11 cellular contexts compared by ENCODE assay signal in genomic region chr10:12719365-12719764, GRCh38.
DNase-seq lines count a peak whose midpoint lies in the region; ATAC-seq, FAIRE-seq and TF ChIP-seq lines count a peak whose summit lies in the region.
"Had no signal": no experiment of that assay in that cellular context is flagged by ENCODE, and none has a peak within 500 bp of the region (broad histone marks: within the 10 kb centered on the region; RNA-seq: fewer than 3 reads in every experiment).

No MANE protein-coding gene starts in this region.

- in situ Hi-C loops in HepG2 (cut with HindIII; ENCODE audit: extremely low pct_ligation_motif_present, low pct_unique_long_range_greater_than_20kb): loop anchor here (10.0 kb wide), 1 partner anchor 355 kb away; no protein-coding TSS in a partner anchor

- H3K79me2 ChIP-seq in HepG2 (ENCODE audit: insufficient read depth, low read length): no peaks in the 10 kb centered on the region

- CTCF ChIA-PET in HepG2 (lab: Yijun Ruan, JAX; ENCODE audit: low intra/inter-chr PET ratio, low total read pairs): no interaction called here

- no peaks in the 10 kb centered on the region for H4K20me1 ChIP-seq in HepG2 (ENCODE audit: insufficient read depth, low read length)

- no peak overlapping the region for H3K4me2 ChIP-seq in HepG2 (ENCODE audit: low read depth, low read length)

- no peak overlapping the region for H3K9ac ChIP-seq in HepG2 (ENCODE audit: insufficient read depth, low read depth, low read length)

- TF ChIP-seq EP300 in HepG2 (IDR thresholded peaks at IDR 0.05; ENCODE audit: low read depth in 2 of 2, low read length in 2 of 2) (no peak), HepG2 (CRISPR knock-in tag; IDR thresholded peaks at IDR 0.05; ENCODE audit: borderline replicate concordance) (no peak)

- POLR2A ChIA-PET in HepG2 (lab: Yijun Ruan, JAX): no interaction called here

- H3K27ac ChIP-seq in right atrium auricular region (peak overlapping the region in 1 of 2 donors; percentile 61), HepG2 (ENCODE audit: extremely low read length, insufficient read depth, low read length) (no peak overlapping the region), vagina (peak overlapping the region; percentile 50)

- no peak overlapping the region for H2AFZ ChIP-seq in HepG2 (ENCODE audit: low read length)

- H3K36me3 ChIP-seq in right atrium auricular region: no peaks in the 10 kb centered on the region
- H3K36me3 ChIP-seq in HepG2 (replicated peaks in 1 of 2; ENCODE audit: control insufficient read depth in 1 of 2, insufficient read depth in 2 of 2, low read length in 2 of 2): no peaks in the 10 kb centered on the region
- H3K36me3 ChIP-seq in vagina: no peaks in the 10 kb centered on the region

- BruUV-seq in HepG2 (replicated peaks; lab: Mats Ljungman, UMichigan): no TSS peak

- ATAC-seq in Right ventricle myocardium inferior (peak; percentile 47), HepG2 (no peak)

- no peak for DNase-seq in Right ventricle myocardium inferior (ENCODE audit: missing footprints)
- DNase-seq in right atrium auricular region (ENCODE audit: low spot score): no peak
- peak; percentile 35 to 63 for DNase-seq in cardiac fibroblast (ENCODE audit: low read depth in 2 of 2)
- no peak for DNase-seq in HepG2 (ENCODE audit: low spot score)
- DNase-seq in vagina (ENCODE audit: extremely low spot score in 2 of 2): no peak
- DNase-seq in GOT3 (lab: John Stamatoyannopoulos, UW): no peak
- no peak for DNase-seq in NCI-H1694 (lab: John Stamatoyannopoulos, UW)
- DNase-seq in NCI-H1694 treated with DMSO at 0.1 percent for 48 hours (lab: John Stamatoyannopoulos, UW): no peak
- DNase-seq: activated CD4-positive, CD25-positive, alpha-beta regulatory T cell; activated naive CD8-positive, alpha-beta T cell treated with anti-CD3 and anti-CD28 coated beads, Interleukin-2, amount 10 ng/mL, durations not matched to agents 7 days and 5 days; NCI-H1930 had no signal

- 54% methylated on average over 2 of the region's 2 CpGs for WGBS in HepG2 (ENCODE audit: low lambda C conversion rate)

- H3K9me3 ChIP-seq in right atrium auricular region (no peaks in the 10 kb centered on the region), HepG2 (ENCODE audit: low read length) (no peaks in the 10 kb centered on the region), vagina (no peaks in the 10 kb centered on the region)

- intact Hi-C loops in Right ventricle myocardium inferior (cut with DNase I) (loop anchor here (2.0 to 10.0 kb wide), 2 partner anchors 183 to 375 kb away; no protein-coding TSS in a partner anchor), HepG2 (cut with micrococcal nuclease; ENCODE audit: unreplicated experiment) (no loop called here), vagina (cut with DNase I) (loop anchor here (10.0 kb wide), 2 partner anchors 365 to 455 kb away; no protein-coding TSS in a partner anchor)

- no peak for TF ChIP-seq RAD21 in HepG2 (CRISPR knock-in tag; IDR thresholded peaks at IDR 0.05)

- FAIRE-seq in HepG2 (lab: Jason Lieb, UNC): no peak

- H3K4me3 ChIP-seq in right atrium auricular region (no peak overlapping the region), cardiac fibroblast (replicated peaks in 1 of 2; ENCODE audit: low read depth in 2 of 2, low read length in 2 of 2) (no peak overlapping the region), HepG2 (replicated peaks in 1 of 3; ENCODE audit: insufficient read depth in 1 of 3, low read depth in 2 of 3, low read length in 3 of 3) (no peak overlapping the region), vagina (no peak overlapping the region)

- TF ChIP-seq POLR2A in HepG2 (IDR thresholded peaks at IDR 0.05; ENCODE audit: insufficient read depth in 1 of 2, low read depth in 2 of 2, low read length in 2 of 2): no peak
- no peak for TF ChIP-seq POLR2A in vagina (IDR thresholded peaks at IDR 0.05)

- H3K27me3 ChIP-seq in right atrium auricular region: no peaks in the 10 kb centered on the region
- H3K27me3 ChIP-seq in HepG2 (ENCODE audit: control insufficient read depth in 1 of 2, insufficient read depth in 2 of 2, low read length in 2 of 2): no peaks in the 10 kb centered on the region; a peak in 1 of 5 replicates
- no peaks in the 10 kb centered on the region for H3K27me3 ChIP-seq in vagina

- H3K4me1 ChIP-seq in right atrium auricular region: peaks cover 0 to 25% of the 10 kb centered on the region in 2 donors
- H3K4me1 ChIP-seq in HepG2 (ENCODE audit: insufficient read depth, low read length): peaks cover 11% of the 10 kb centered on the region
- H3K4me1 ChIP-seq in vagina: peaks cover 24% of the 10 kb centered on the region

- TF ChIP-seq CTCF in right atrium auricular region (IDR thresholded peaks at IDR 0.05): no peak
- no peak for TF ChIP-seq CTCF in cardiac fibroblast (IDR thresholded peaks at IDR 0.05; ENCODE audit: low read depth, low read length)
- TF ChIP-seq CTCF in HepG2 (CRISPR knock-in tag; IDR thresholded peaks at IDR 0.05): no peak
- TF ChIP-seq CTCF in vagina (IDR thresholded peaks at IDR 0.05): no peak

TF ChIP-seq in HepG2, 621 proteins besides CTCF, POLR2A, EP300 and RAD21:
- TF ChIP-seq ZSCAN25 (CRISPR knock-in tag; IDR thresholded peaks at IDR 0.05) (0 out of 2 replicates have a peak, but pooled peaks have one; percentile 41), BRD4 (CRISPR knock-in tag; IDR thresholded peaks at IDR 0.05) (no peak)

Comparison
In these comparisons a context has a peak if more than half of its experiments do, and no peak if none do; other contexts are left out.
1. DNase-seq: peak in cardiac fibroblast (2 of 2); none in Right ventricle myocardium inferior (single experiment), right atrium auricular region (single experiment), HepG2 (single experiment), vagina (0 of 2), GOT3 (single experiment), NCI-H1694 (single experiment) and NCI-H1694 treated with DMSO at 0.1 percent for 48 hours (single experiment).